ENCODE assay signal across 8 cellular contexts in genomic region chrX:46573331-46573895, GRCh38. TPM values are rescaled to one million over a fixed set of nuclear protein-coding genes. Genes with fewer than 3 reads are reported as not detected.
DNase-seq lines count a peak whose midpoint lies in the region; ATAC-seq and TF ChIP-seq lines count a peak whose summit lies in the region.

Gene CHST7 (plus strand): TSS chrX:46573765. CDS start chrX:46573932, 167 bp downstream.

- no peak for TF ChIP-seq CTCF in omental fat pad (IDR thresholded peaks at IDR 0.05)

- H3K36me3 Mint-ChIP-seq in activated naive CD4-positive, alpha-beta T cell treated with anti-CD3 and anti-CD28 coated beads, Interleukin-2, amount 50 U/mL, for 72 hours = no peaks in the 10 kb centered on the region

- peak; percentile 84 for DNase-seq in DMS53 (lab: John Stamatoyannopoulos, UW)
- peak; percentile 61 for DNase-seq in LoVo (ENCODE audit: low spot score)
- DNase-seq in SK-MEL-5 (ENCODE audit: low read depth, low spot score) = peak; percentile 64
- DNase-seq in activated naive CD4-positive, alpha-beta T cell treated with anti-CD3 and anti-CD28 coated beads, Interleukin-2, amount 50 U/mL, for 72 hours (ENCODE audit: low spot score in 2 of 2) = peak in 1 of 2 donors; percentile 33
- no peak for DNase-seq in glomerular endothelial cell (ENCODE audit: extremely low read depth, low read depth, low spot score)
- no peak for DNase-seq in omental fat pad (ENCODE audit: low spot score)
- DNase-seq in putamen (ENCODE audit: low spot score) = no peak

- H3K27ac Mint-ChIP-seq in activated naive CD4-positive, alpha-beta T cell treated with anti-CD3 and anti-CD28 coated beads, Interleukin-2, amount 50 U/mL, for 72 hours = peak within 1 kb of the TSS; percentile 32 to 90

- in situ Hi-C loops in SK-MEL-5 (cut with HindIII; ENCODE audit: low pct_unique_long_range_greater_than_20kb, low sequenced_read_pairs) = no loop called here

- no peaks in the 10 kb centered on the region for H3K9me3 Mint-ChIP-seq in activated naive CD4-positive, alpha-beta T cell treated with anti-CD3 and anti-CD28 coated beads, Interleukin-2, amount 50 U/mL, for 72 hours

- peak; percentile 38 for ATAC-seq in GM21786 (IDR thresholded peaks at IDR 0.05; ENCODE audit: unreplicated experiment)
- peak; percentile 27 to 61 for ATAC-seq in activated naive CD4-positive, alpha-beta T cell treated with anti-CD3 and anti-CD28 coated beads, Interleukin-2, amount 50 U/mL, for 72 hours
- peak; percentile 72 for ATAC-seq in omental fat pad (ENCODE audit: low FRiP score)

RNA-seq across cellular contexts. Expression of gene CHST7, which starts in this region (rescaled TPM):
- total RNA-seq in SK-MEL-5 (2014; rRNA removed; shearing (Covaris generic)) = 2.9 TPM in 2 replicates
- polyA plus RNA-seq in SK-MEL-5 (2015; cell fraction: cytosol; rRNA removed) = 3.1 and 4.7 TPM in 2 replicates
- polyA plus RNA-seq in SK-MEL-5 (2015; cell fraction: nucleus; rRNA removed) = 0.98 and 1.3 TPM in 2 replicates
- 1 to 10 TPM; 1.4 to 2.0 TPM for total RNA-seq in activated naive CD4-positive, alpha-beta T cell treated with anti-CD3 and anti-CD28 coated beads, Interleukin-2, amount 50 U/mL, for 72 hours
- total RNA-seq in glomerular endothelial cell = 33.1 and 35.4 TPM in 2 replicates
- 10 to 100 TPM; 12.5 to 48.7 (median 24.0) TPM for total RNA-seq in omental fat pad

Comparison
In these comparisons a context has a peak if more than half of its experiments do, and no peak if none do; other contexts are left out.
1. DNase-seq: peak in DMS53 (single experiment), LoVo (single experiment) and SK-MEL-5 (single experiment); none in glomerular endothelial cell (single experiment), omental fat pad (single experiment) and putamen (single experiment).
2. Peak in every context shown above with its lines, with median percentiles within 50 percentile points of each other: ATAC-seq.